ENCODE assay signal across 10 cellular contexts in the genomic region with DNA sequence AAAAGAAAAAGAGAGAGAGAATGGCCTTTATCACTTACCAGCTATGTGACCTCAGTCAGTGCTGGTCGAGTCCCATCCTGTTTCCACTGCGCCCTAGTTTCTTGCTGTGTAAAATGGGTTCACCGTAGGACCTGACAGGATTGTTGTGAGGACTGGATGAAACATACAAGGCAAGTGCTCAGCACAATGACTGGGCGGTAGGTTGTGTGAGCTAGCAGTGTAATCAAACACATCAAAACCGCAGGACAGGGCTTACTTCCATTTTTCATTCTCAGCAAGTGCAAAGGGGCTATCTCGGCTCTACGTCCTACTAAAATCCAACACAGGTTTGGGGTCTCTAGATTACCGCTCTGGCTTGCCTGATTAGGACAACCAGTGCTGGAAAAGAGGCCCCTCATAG. TPM values are rescaled to one million over a fixed set of nuclear protein-coding genes. Genes with fewer than 3 reads are reported as not detected.
A peak's percentile ranks its signal among the peaks of the same experiment; 100 is the strongest.
DNase-seq lines count a peak whose midpoint lies in the region; ATAC-seq and TF ChIP-seq lines count a peak whose summit lies in the region.
"Had no signal": no experiment of that assay in that cellular context is flagged by ENCODE, and none has a peak within 500 bp of the region (broad histone marks: within the 10 kb centered on the region; RNA-seq: fewer than 3 reads in every experiment).

No MANE protein-coding gene starts in this region.

- no peaks in the 10 kb centered on the region for H3K9me3 Mint-ChIP-seq in stimulated activated memory B cell treated with anti-CD40 and anti-IgM and Interleukin-4, amounts not matched to agents 10 μg/mL and 1 μg/mL and 100 μg/mL, for 72 hours

- TF ChIP-seq CTCF in adrenal gland (IDR thresholded peaks at IDR 0.05): no peak

- H3K27ac ChIP-seq in HUES48 (ENCODE audit: low read depth, low read length): peak overlapping the region; percentile 73
- peak overlapping the region in 4 of 5 donors; percentile 54 to 80 (median 72) for H3K27ac ChIP-seq in adrenal gland
- H3K27ac ChIP-seq in iPS-18a (ENCODE audit: low read length): no peak overlapping the region

- H3K27me3 Mint-ChIP-seq in stimulated activated memory B cell treated with anti-CD40 and anti-IgM and Interleukin-4, amounts not matched to agents 10 μg/mL and 1 μg/mL and 100 μg/mL, for 72 hours: no peaks in the 10 kb centered on the region

- intact Hi-C loops in adrenal gland (cut with DNase I): no loop called here

- H3K36me3 Mint-ChIP-seq in stimulated activated memory B cell treated with anti-CD40 and anti-IgM and Interleukin-4, amounts not matched to agents 10 μg/mL and 1 μg/mL and 100 μg/mL, for 72 hours: peaks cover 4% of the 10 kb centered on the region

- ATAC-seq in stimulated activated memory B cell treated with anti-CD40 and anti-IgM and Interleukin-4, amounts not matched to agents 10 μg/mL and 1 μg/mL and 100 μg/mL, for 72 hours: peak; percentile 63
- ATAC-seq in HG03025 (IDR thresholded peaks at IDR 0.05; ENCODE audit: low FRiP score, unreplicated experiment): no peak
- ATAC-seq in GM18868 (IDR thresholded peaks at IDR 0.05; ENCODE audit: unreplicated experiment): no peak

- DNase-seq in adrenal gland (no peak), activated gamma-delta T cell (lab: John Stamatoyannopoulos, UW) (no peak)
- DNase-seq in stimulated activated CD4-positive, alpha-beta T cell treated with anti-CD3 and anti-CD28 coated beads, Interleukin-12 subunit alpha, Interleukin-12 subunit beta, amount 100 ng/mL, for 4 hours: no peak
- DNase-seq: cerebellar nuclear complex, DND-41 had no signal

- no peaks in the 10 kb centered on the region for H3K36me3 ChIP-seq in HUES48 (ENCODE audit: control insufficient read depth, insufficient read depth, low read length)
- no peaks in the 10 kb centered on the region for H3K36me3 ChIP-seq in adrenal gland (replicated peaks in 1 of 2)
- no peaks in the 10 kb centered on the region for H3K36me3 ChIP-seq in iPS-18a (ENCODE audit: control insufficient read depth, low read depth, low read length)

- H3K4me1 ChIP-seq in HUES48 (ENCODE audit: control insufficient read depth, insufficient read depth, low read length): peaks cover 16% of the 10 kb centered on the region
- peaks cover 12 to 25% of the 10 kb centered on the region in 2 donors for H3K4me1 ChIP-seq in adrenal gland (replicated peaks in 1 of 2)
- H3K4me1 ChIP-seq in iPS-18a (ENCODE audit: control insufficient read depth, low read depth, low read length): peaks cover 18% of the 10 kb centered on the region

- 74 to 82% (median 78%) methylated on average over 8 of the region's 8 CpGs for WGBS in adrenal gland, 4 donors

- H3K4me3 ChIP-seq in HUES48 (ENCODE audit: low read depth, low read length) (no peak overlapping the region), adrenal gland (no peak overlapping the region), iPS-18a (ENCODE audit: low read length) (no peak overlapping the region)

- H3K4me1 Mint-ChIP-seq in stimulated activated memory B cell treated with anti-CD40 and anti-IgM and Interleukin-4, amounts not matched to agents 10 μg/mL and 1 μg/mL and 100 μg/mL, for 72 hours: no peaks in the 10 kb centered on the region

- H3K4me3 Mint-ChIP-seq in stimulated activated memory B cell treated with anti-CD40 and anti-IgM and Interleukin-4, amounts not matched to agents 10 μg/mL and 1 μg/mL and 100 μg/mL, for 72 hours: no peak overlapping the region

- H3K9me3 ChIP-seq in HUES48 (ENCODE audit: control insufficient read depth, insufficient read depth, low read length) (no peaks in the 10 kb centered on the region), adrenal gland (replicated peaks in 1 of 3) (no peaks in the 10 kb centered on the region), iPS-18a (ENCODE audit: control insufficient read depth, low read depth, low read length) (no peaks in the 10 kb centered on the region)

- H3K27me3 ChIP-seq in HUES48 (ENCODE audit: control insufficient read depth, insufficient read depth, low read length): no peaks in the 10 kb centered on the region
- no peaks in the 10 kb centered on the region for H3K27me3 ChIP-seq in adrenal gland
- H3K27me3 ChIP-seq in iPS-18a (ENCODE audit: control insufficient read depth, insufficient read depth, low read length): no peaks in the 10 kb centered on the region

- no peak for TF ChIP-seq POLR2A in adrenal gland (IDR thresholded peaks at IDR 0.05)

- H3K27ac Mint-ChIP-seq in stimulated activated memory B cell treated with anti-CD40 and anti-IgM and Interleukin-4, amounts not matched to agents 10 μg/mL and 1 μg/mL and 100 μg/mL, for 72 hours: peak overlapping the region; percentile 1

- H3K9ac ChIP-seq in HUES48 (ENCODE audit: low read depth, low read length): no peak overlapping the region
- peak overlapping the region; percentile 35 for H3K9ac ChIP-seq in iPS-18a (ENCODE audit: low read length)

RNA-seq across cellular contexts. Expression of a gene that starts 36.4 kb away (rescaled TPM):
- total RNA-seq in adrenal gland: 100 to 1,000 TPM in 1 of 8 donors, 10 to 100 TPM in 7; 31.0 to 241 (median 63.1) TPM
- 10 to 100 TPM; 41.5 to 60.7 (median 56.7) TPM for polyA plus RNA-seq in adrenal gland

RNA-seq across cellular contexts. Expression of a gene that starts 50.2 kb away (rescaled TPM):
- 10 to 100 TPM; 13.6 to 25.3 (median 20.4) TPM for total RNA-seq in adrenal gland
- 10 to 100 TPM in 2 of 3 donors, 1 to 10 TPM in 1; 8.6 to 31.0 (median 10.7) TPM for polyA plus RNA-seq in adrenal gland

RNA-seq across cellular contexts. Expression of a gene that starts 50.3 kb away (rescaled TPM):
- 10 to 100 TPM; 22.0 to 65.5 (median 43.6) TPM for total RNA-seq in adrenal gland
- 10 to 100 TPM; 14.7 to 57.0 (median 31.0) TPM for polyA plus RNA-seq in adrenal gland
